8 cellular contexts compared by ENCODE assay signal in the genomic region with DNA sequence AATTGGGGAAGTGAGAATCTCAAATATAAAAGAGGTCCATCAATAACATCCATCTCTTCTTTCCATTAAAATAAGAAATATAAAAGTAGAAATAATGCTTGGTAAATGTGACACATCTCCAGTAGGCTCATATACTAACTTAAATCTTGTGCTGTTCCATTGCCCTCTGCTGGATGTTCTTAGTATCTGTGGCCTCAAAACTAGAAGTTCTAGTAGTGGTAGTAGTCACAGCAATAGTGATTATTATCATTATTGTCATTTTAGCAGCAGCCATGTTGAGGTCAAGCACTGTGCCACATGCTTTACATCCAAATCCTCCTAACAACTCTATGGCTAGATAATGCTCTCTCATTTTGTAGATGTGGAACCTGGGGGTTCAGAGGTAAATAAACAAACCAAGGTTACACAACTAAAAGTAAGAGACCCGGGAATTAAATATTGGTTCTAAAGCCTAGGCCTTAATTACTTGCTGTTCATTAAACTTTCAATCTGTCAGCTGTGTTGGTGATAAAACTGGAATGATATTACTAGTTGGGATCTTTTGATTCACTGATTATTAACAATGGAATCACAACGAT. TPM values are rescaled to one million over a fixed set of nuclear protein-coding genes. Genes with fewer than 3 reads are reported as not detected.
DNase-seq lines count a peak whose midpoint lies in the region; FAIRE-seq and TF ChIP-seq lines count a peak whose summit lies in the region.

No MANE protein-coding gene starts in this region.

- H3K4me2 ChIP-seq in GM23248 (ENCODE audit: unreplicated experiment) (no peak overlapping the region), PC-9 (no peak overlapping the region), mammary epithelial cell (ENCODE audit: insufficient read depth, low read depth, low read length) (no peak overlapping the region), keratinocyte (ENCODE audit: control insufficient read depth, extremely low read depth, insufficient read depth, low read depth, low read length) (no peak overlapping the region)

- 35 to 37% methylated on average over 2 of the region's 2 CpGs for WGBS in GM23248 (ENCODE audit: low coverage in 1 of 2, low lambda C conversion rate in 2 of 2, missing lambda C conversion rate in 2 of 2), 2 experiments
- WGBS in mammary epithelial cell (ENCODE audit: low coverage, missing lambda C conversion rate), result 97% methylated on average over 2 of the region's 2 CpGs

- no peaks in the 10 kb centered on the region for H3K9me2 ChIP-seq in GM23248 (ENCODE audit: insufficient read depth)
- H3K9me2 ChIP-seq in PC-9 (ENCODE audit: insufficient read depth), result no peaks in the 10 kb centered on the region

- BruUV-seq in PC-9 (replicated peaks; lab: Mats Ljungman, UMichigan) (no TSS peak), mammary epithelial cell (replicated peaks; lab: Mats Ljungman, UMichigan) (no TSS peak)

- H3K4me1 ChIP-seq in GM23248 (ENCODE audit: insufficient read depth) (no peaks in the 10 kb centered on the region), PC-9 (replicated peaks; ENCODE audit: insufficient read depth) (no peaks in the 10 kb centered on the region), mammary epithelial cell (ENCODE audit: insufficient read depth, low read length) (no peaks in the 10 kb centered on the region), keratinocyte (ENCODE audit: control insufficient read depth, extremely low read depth, insufficient read depth, low read length) (no peaks in the 10 kb centered on the region)

- CTCF ChIA-PET in PC-9 (lab: Charles Lee) (no interaction called here), mammary epithelial cell (lab: Charles Lee; ENCODE audit: low non-redundant PET) (interaction anchor here (0.7 to 0.8 kb wide), 2 partner anchors 186 to 226 kb away, joined by 3 to 6 read pairs; no protein-coding TSS in a partner anchor)

- H3K36me3 ChIP-seq in GM23248 (ENCODE audit: low read depth), result no peaks in the 10 kb centered on the region
- H3K36me3 ChIP-seq in PC-9 (ENCODE audit: low read depth), result no peaks in the 10 kb centered on the region
- H3K36me3 ChIP-seq in mammary epithelial cell (ENCODE audit: insufficient read depth, low read length), result no peaks in the 10 kb centered on the region
- H3K36me3 ChIP-seq in keratinocyte (ENCODE audit: control insufficient read depth in 2 of 2, extremely low read depth in 1 of 2, insufficient read depth in 2 of 2, low read length in 2 of 2), result no peaks in the 10 kb centered on the region

- no peak overlapping the region for H3K27ac ChIP-seq in GM23248
- H3K27ac ChIP-seq in PC-9, result no peak overlapping the region
- H3K27ac ChIP-seq in mammary epithelial cell (ENCODE audit: insufficient read depth, low read depth, low read length), result no peak overlapping the region
- H3K27ac ChIP-seq in keratinocyte (ENCODE audit: control insufficient read depth, insufficient read depth, low read length), result no peak overlapping the region

- DNase-seq in GF-D8 (lab: John Stamatoyannopoulos, UW) (peak; percentile 2), GM23248 (peak; percentile 79), LHCN-M2 (ENCODE audit: low read depth) (peak; percentile 75), PC-9 (peak; percentile 8 to 53), mammary epithelial cell (peak; percentile 58), keratinocyte (ENCODE audit: low read depth, low spot score) (no peak), stromal cell of bone marrow (ENCODE audit: low read depth) (peak; percentile 58)
- no peak for DNase-seq in activated effector memory CD4-positive, alpha-beta T cell treated with anti-CD3 and anti-CD28 coated beads, Interleukin-2, amount 50 U/mL, for 16 hours

- no peak for FAIRE-seq in keratinocyte (lab: Jason Lieb, UNC)

- H3K79me2 ChIP-seq in GM23248 (ENCODE audit: insufficient read depth), result no peaks in the 10 kb centered on the region
- H3K79me2 ChIP-seq in PC-9 (ENCODE audit: low read depth), result no peaks in the 10 kb centered on the region
- H3K79me2 ChIP-seq in mammary epithelial cell (ENCODE audit: insufficient read depth, low read length), result no peaks in the 10 kb centered on the region
- no peaks in the 10 kb centered on the region for H3K79me2 ChIP-seq in keratinocyte (ENCODE audit: control insufficient read depth, insufficient read depth, low read length)

- H3K9me3 ChIP-seq in GM23248 (ENCODE audit: low read depth), result no peaks in the 10 kb centered on the region
- no peaks in the 10 kb centered on the region for H3K9me3 ChIP-seq in PC-9 (ENCODE audit: insufficient read depth, low read depth)
- no peaks in the 10 kb centered on the region for H3K9me3 ChIP-seq in mammary epithelial cell (replicated peaks; ENCODE audit: insufficient read depth, low read length)
- no peaks in the 10 kb centered on the region for H3K9me3 ChIP-seq in keratinocyte (ENCODE audit: control insufficient read depth, low read depth, low read length)

- H3K27me3 ChIP-seq in GM23248 (replicated peaks; ENCODE audit: insufficient read depth), result no peaks in the 10 kb centered on the region
- no peaks in the 10 kb centered on the region for H3K27me3 ChIP-seq in PC-9 (ENCODE audit: insufficient read depth, low read depth)
- no peaks in the 10 kb centered on the region for H3K27me3 ChIP-seq in mammary epithelial cell (ENCODE audit: insufficient read depth, low read length)
- no peaks in the 10 kb centered on the region for H3K27me3 ChIP-seq in keratinocyte (ENCODE audit: control insufficient read depth, extremely low read depth, insufficient read depth, low read length)

- peaks cover 7% of the 10 kb centered on the region; the same call in 1 of the 2 replicates for H3F3A ChIP-seq in GM23248 (ENCODE audit: insufficient read depth)
- no peaks in the 10 kb centered on the region for H3F3A ChIP-seq in PC-9 (ENCODE audit: insufficient read depth, low read depth)

- H2AFZ ChIP-seq in GM23248, result 0 out of 2 replicates have a peak overlapping the region, but pooled peaks have one; percentile 27
- H2AFZ ChIP-seq in PC-9, result no peak overlapping the region
- H2AFZ ChIP-seq in mammary epithelial cell (ENCODE audit: low read depth, low read length), result no peak overlapping the region
- H2AFZ ChIP-seq in keratinocyte (ENCODE audit: control insufficient read depth, low read length), result no peak overlapping the region

- dilution Hi-C loops in mammary epithelial cell (cut with HindIII; ENCODE audit: low sequenced_read_pairs), result loop anchor here (25.0 kb wide), 2 partner anchors 182 to 382 kb away; partner anchors contain the start of genes CD200 and GCSAM
- dilution Hi-C loops in keratinocyte (cut with MboI; ENCODE audit: extremely low pct_ligation_motif_present, low sequenced_read_pairs), result loop anchor here (25.0 kb wide), 1 partner anchor 182 kb away; the partner anchor contains the start of gene CD200

- H4K20me1 ChIP-seq in GM23248 (ENCODE audit: insufficient read depth), result no peaks in the 10 kb centered on the region
- no peaks in the 10 kb centered on the region for H4K20me1 ChIP-seq in PC-9 (ENCODE audit: insufficient read depth)
- H4K20me1 ChIP-seq in mammary epithelial cell (ENCODE audit: insufficient read depth, low read length), result no peaks in the 10 kb centered on the region
- no peaks in the 10 kb centered on the region for H4K20me1 ChIP-seq in keratinocyte (ENCODE audit: control insufficient read depth, extremely low read depth, insufficient read depth, low read length)

- H3K9ac ChIP-seq in GM23248, result no peak overlapping the region
- H3K9ac ChIP-seq in mammary epithelial cell (ENCODE audit: insufficient read depth, low read length), result no peak overlapping the region
- H3K9ac ChIP-seq in keratinocyte (ENCODE audit: control insufficient read depth, extremely low read depth, insufficient read depth, low read length), result no peak overlapping the region

- in situ Hi-C loops in GM23248 (cut with MboI), result loop anchor here (10.0 to 25.0 kb wide), 2 partner anchors 185 to 382 kb away; partner anchors contain the start of genes CD200 and GCSAM
- in situ Hi-C loops in mammary epithelial cell (cut with MboI; ENCODE audit: low sequenced_read_pairs in 2 of 2), result loop anchor here (5.0 to 25.0 kb wide), 4 partner anchors 192 to 382 kb away; partner anchors contain the start of genes GCSAM (in 2 of the 2) and SLC9C1 (in 2 of the 2)

- intact Hi-C loops in PC-9 (cut with micrococcal nuclease; ENCODE audit: unreplicated experiment), result loop anchor here (1.0 to 10.0 kb wide), 5 partner anchors 192 to 535 kb away; no protein-coding TSS in a partner anchor
- intact Hi-C loops in mammary epithelial cell (cut with micrococcal nuclease), result loop anchor here (1.0 to 2.0 kb wide), 4 partner anchors 83 to 382 kb away; no protein-coding TSS in a partner anchor

- peak; percentile 81 for TF ChIP-seq CTCF in PC-9 (conservative IDR thresholded peaks at IDR 0.05)
- TF ChIP-seq CTCF in mammary epithelial cell (conservative IDR thresholded peaks at IDR 0.05 in 1 of 2, IDR thresholded peaks at IDR 0.05 in 1 of 2; ENCODE audit: extremely low read depth in 1 of 2, insufficient read depth in 1 of 2, low read depth in 1 of 2, low read length in 2 of 2), result peak; percentile 74 to 76
- peak in 2 of 3 experiments; percentile 53 to 62 for TF ChIP-seq CTCF in keratinocyte (optimal IDR thresholded peaks at IDR 0.05 in 1 of 3, IDR thresholded peaks at IDR 0.05 in 1 of 3, conservative IDR thresholded peaks at IDR 0.05 in 1 of 3; ENCODE audit: extremely low read depth in 1 of 3, insufficient read depth in 2 of 3, low read length in 3 of 3)

- no peaks in the 10 kb centered on the region for H3K9me1 ChIP-seq in keratinocyte (ENCODE audit: control insufficient read depth, extremely low read depth, insufficient read depth, low read length)

- POLR2A ChIA-PET in PC-9 (lab: Charles Lee; ENCODE audit: unreplicated experiment), result no interaction called here

- H3K4me3 ChIP-seq in GM23248, result no peak overlapping the region
- H3K4me3 ChIP-seq in PC-9, result no peak overlapping the region
- no peak overlapping the region for H3K4me3 ChIP-seq in mammary epithelial cell (replicated peaks in 1 of 3; ENCODE audit: insufficient read depth in 1 of 3, low read depth in 2 of 3, low read length in 3 of 3)
- H3K4me3 ChIP-seq in keratinocyte (ENCODE audit: control insufficient read depth in 2 of 3, extremely low read depth in 1 of 3, insufficient read depth in 2 of 3, low read depth in 1 of 3, low read length in 3 of 3), result no peak overlapping the region

RNA-seq across cellular contexts. Expression of gene BTLA, which starts 20.2 kb away (rescaled TPM):
- total RNA-seq in GM23248 (2014; rRNA removed; shearing (Covaris generic)), result not detected in 2 replicates
- 0.38 TPM in 1 of 2 replicates, not detected in the other for polyA plus RNA-seq in GM23248 (2016; fragmentation: Nextera tagmentation; extraction: Ambion mirVana)
- 0.17 TPM in 1 of 2 replicates, not detected in the other for total RNA-seq in LHCN-M2 (2014; rRNA removed)
- 0.02 TPM for polyA plus RNA-seq in LHCN-M2 (2012)
- not detected in 2 replicates for total RNA-seq in PC-9 (2021)
- not detected for total RNA-seq in mammary epithelial cell
- not detected for polyA plus RNA-seq in mammary epithelial cell
- not detected for polyA minus RNA-seq in mammary epithelial cell
- polyA plus RNA-seq in keratinocyte, result 0.08 to 0.09 TPM in 2 of 3 replicates, not detected in the other
- not detected for polyA plus RNA-seq in keratinocyte (2011; ENCODE audit: low read depth)
- polyA plus RNA-seq in keratinocyte (2011; cell fraction: cytosol; rRNA removed), result not detected in 2 replicates
- polyA plus RNA-seq in keratinocyte (2011; cell fraction: nucleus; rRNA removed), result 0.06 TPM in 1 of 2 replicates, not detected in the other
- not detected in 2 replicates for polyA plus RNA-seq in keratinocyte (2012; ENCODE audit: low replicate concordance)
- not detected in 3 replicates for polyA minus RNA-seq in keratinocyte
- polyA minus RNA-seq in keratinocyte (2011; cell fraction: cytosol; rRNA and poly(A)+ RNA removed), result not detected
- polyA minus RNA-seq in keratinocyte (2011; cell fraction: nucleus; rRNA and poly(A)+ RNA removed), result not detected in 2 replicates

RNA-seq across cellular contexts. Expression of gene ATG3, which starts 42.2 kb away (rescaled TPM):
- total RNA-seq in GM23248 (2014; rRNA removed; shearing (Covaris generic)), result 44.0 and 58.6 TPM in 2 replicates
- 69.8 and 70.6 TPM in 2 replicates for polyA plus RNA-seq in GM23248 (2016; fragmentation: Nextera tagmentation; extraction: Ambion mirVana)
- total RNA-seq in LHCN-M2 (2014; rRNA removed), result 78.7 and 84.4 TPM in 2 replicates
- polyA plus RNA-seq in LHCN-M2 (2012), result 48.2 TPM
- total RNA-seq in PC-9 (2021), result 66.8 and 68.9 TPM in 2 replicates
- total RNA-seq in mammary epithelial cell, result 10 to 100 TPM; 51.3 to 65.2 TPM
- 40.8 TPM for polyA plus RNA-seq in mammary epithelial cell
- 51.8 TPM for polyA minus RNA-seq in mammary epithelial cell
- polyA plus RNA-seq in keratinocyte, result 35.5 to 61.3 TPM (median 38.6 TPM) in 3 replicates
- polyA plus RNA-seq in keratinocyte (2011; ENCODE audit: low read depth), result 162 TPM
- polyA plus RNA-seq in keratinocyte (2011; cell fraction: cytosol; rRNA removed), result 35.3 and 48.3 TPM in 2 replicates
- polyA plus RNA-seq in keratinocyte (2011; cell fraction: nucleus; rRNA removed), result 22.7 and 26.3 TPM in 2 replicates
- polyA plus RNA-seq in keratinocyte (2012; ENCODE audit: low replicate concordance), result 42.2 and 43.2 TPM in 2 replicates
- polyA minus RNA-seq in keratinocyte, result 11.1 to 31.4 TPM (median 11.5 TPM) in 3 replicates
- polyA minus RNA-seq in keratinocyte (2011; cell fraction: cytosol; rRNA and poly(A)+ RNA removed), result 36.6 TPM
- 9.9 and 13.8 TPM in 2 replicates for polyA minus RNA-seq in keratinocyte (2011; cell fraction: nucleus; rRNA and poly(A)+ RNA removed)

RNA-seq across cellular contexts. Expression of gene SLC35A5, which starts 42.3 kb away (rescaled TPM):
- total RNA-seq in GM23248 (2014; rRNA removed; shearing (Covaris generic)), result 53.0 and 56.4 TPM in 2 replicates
- polyA plus RNA-seq in GM23248 (2016; fragmentation: Nextera tagmentation; extraction: Ambion mirVana) (48.5 and 48.6 TPM in 2 replicates), mammary epithelial cell (16.4 TPM), keratinocyte (23.8 to 31.8 TPM (median 27.8 TPM) in 3 replicates)
- total RNA-seq in LHCN-M2 (2014; rRNA removed) (34.8 and 49.1 TPM in 2 replicates), PC-9 (2021) (24.2 and 35.7 TPM in 2 replicates), mammary epithelial cell (10 to 100 TPM; 26.9 to 58.3 TPM)
- polyA plus RNA-seq in LHCN-M2 (2012), result 16.3 TPM
- polyA minus RNA-seq in mammary epithelial cell (3.9 TPM), keratinocyte (12.1 to 30.8 TPM (median 27.0 TPM) in 3 replicates)
- polyA plus RNA-seq in keratinocyte (2011; ENCODE audit: low read depth), result 1.2 TPM
- 15.3 and 35.0 TPM in 2 replicates for polyA plus RNA-seq in keratinocyte (2011; cell fraction: cytosol; rRNA removed)
- polyA plus RNA-seq in keratinocyte (2011; cell fraction: nucleus; rRNA removed), result 25.7 and 34.2 TPM in 2 replicates
- 11.2 and 13.5 TPM in 2 replicates for polyA plus RNA-seq in keratinocyte (2012; ENCODE audit: low replicate concordance)
- polyA minus RNA-seq in keratinocyte (2011; cell fraction: cytosol; rRNA and poly(A)+ RNA removed), result 18.0 TPM
- 7.3 and 39.1 TPM in 2 replicates for polyA minus RNA-seq in keratinocyte (2011; cell fraction: nucleus; rRNA and poly(A)+ RNA removed)

Comparison
In these comparisons a context has a peak if more than half of its experiments do, and no peak if none do; other contexts are left out.
1. DNase-seq: peak in GF-D8 (single experiment), GM23248 (single experiment), LHCN-M2 (single experiment), PC-9 (2 of 2), mammary epithelial cell (single experiment) and stromal cell of bone marrow (single experiment); none in keratinocyte (single experiment) and activated effector memory CD4-positive, alpha-beta T cell treated with anti-CD3 and anti-CD28 coated beads, Interleukin-2, amount 50 U/mL, for 16 hours (single experiment).
2. Peak in every context shown above with its lines, with median percentiles within 50 percentile points of each other: CTCF ChIP-seq.